In the genomic region with DNA sequence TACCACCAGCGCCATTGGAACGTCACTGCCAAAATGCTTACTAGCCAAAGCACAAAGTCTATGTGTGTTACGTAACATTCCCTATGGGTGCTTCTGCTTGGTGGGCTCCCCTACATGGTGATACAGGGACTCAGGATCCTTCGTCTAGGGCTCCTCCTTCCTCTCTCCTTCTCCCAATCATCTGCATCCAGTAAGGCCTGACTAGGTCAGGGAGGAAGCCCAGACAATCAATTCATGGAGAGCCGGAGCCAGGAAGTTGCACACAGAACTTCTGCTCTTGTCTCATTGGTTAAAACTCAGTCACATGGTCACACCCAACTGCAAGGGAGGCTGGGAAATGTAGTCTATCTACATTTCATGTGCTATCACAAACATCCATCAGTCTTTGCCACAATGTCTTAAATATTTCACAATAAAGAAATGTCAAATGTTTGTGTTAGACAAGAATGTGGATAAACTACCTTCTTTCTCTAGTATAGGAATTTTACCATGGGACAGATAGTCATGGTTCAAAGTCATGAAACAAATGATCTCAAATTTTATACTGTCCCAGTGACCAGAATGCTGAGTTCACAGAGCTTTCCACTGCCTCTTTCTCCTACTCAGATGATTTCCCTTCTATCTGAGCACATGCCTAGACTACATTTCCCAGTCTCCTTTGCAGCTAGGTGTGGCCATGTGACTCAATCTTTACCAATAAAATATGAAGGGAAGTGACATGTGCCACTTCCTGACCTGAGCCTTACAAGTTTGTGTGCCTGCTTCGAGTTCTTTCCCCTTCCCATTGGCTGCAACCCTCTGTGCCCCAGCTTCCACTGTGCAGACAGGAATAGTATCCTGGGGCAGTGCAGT, we compare ENCODE assay signal across 9 cellular contexts. TPM values are rescaled to one million over a fixed set of nuclear protein-coding genes. Genes with fewer than 3 reads are reported as not detected.
DNase-seq lines count a peak whose midpoint lies in the region; ATAC-seq, FAIRE-seq and TF ChIP-seq lines count a peak whose summit lies in the region.
"Had no signal": no experiment of that assay in that cellular context is flagged by ENCODE, and none has a peak within 500 bp of the region (broad histone marks: within the 10 kb centered on the region; RNA-seq: fewer than 3 reads in every experiment).

No MANE protein-coding gene starts in this region.

- peaks cover 4% of the 10 kb centered on the region for H3K36me3 Mint-ChIP-seq in type B pancreatic cell

- H3K4ac ChIP-seq in IMR-90 (ENCODE audit: low read depth, low read length), result peak overlapping the region; percentile 24; the same call in 1 of the 2 replicates

- peak overlapping the region; percentile 94 for H4K5ac ChIP-seq in IMR-90 (ENCODE audit: low read depth, low read length)

- no peak overlapping the region for H3K4me3 ChIP-seq in IMR-90 (ENCODE audit: insufficient read depth, low read depth, low read length)
- H3K4me3 ChIP-seq in SJCRH30, result no peak overlapping the region
- H3K4me3 ChIP-seq in HepG2 (replicated peaks in 1 of 3; ENCODE audit: insufficient read depth in 1 of 3, low read depth in 2 of 3, low read length in 3 of 3), result peak overlapping the region in 2 of 3 experiments; percentile 29 to 39; a peak in 2 of 6 replicates

- H3K27me3 Mint-ChIP-seq in type B pancreatic cell, result peaks cover 18% of the 10 kb centered on the region

- DNase-seq in DMS53 (lab: John Stamatoyannopoulos, UW) (peak; percentile 76), IMR-90 (peak; percentile 74), SJCRH30 (peak; percentile 77 to 90), HepG2 (ENCODE audit: low spot score) (peak; percentile 96), type B pancreatic cell (ENCODE audit: extremely low spot score, unreplicated experiment) (no peak)

- H3K27ac ChIP-seq in IMR-90 (ENCODE audit: insufficient read depth, low read length), result no peak overlapping the region
- H3K27ac ChIP-seq in SJCRH30, result no peak overlapping the region
- peak overlapping the region; percentile 71 for H3K27ac ChIP-seq in cingulate gyrus (ENCODE audit: low read depth, low read length)
- H3K27ac ChIP-seq in HepG2 (ENCODE audit: extremely low read length, insufficient read depth, low read length), result no peak overlapping the region
- H3K27ac ChIP-seq: VCaP had no signal

- H4K91ac ChIP-seq in IMR-90 (ENCODE audit: insufficient read depth, low read depth, low read length), result peak overlapping the region; percentile 42; the same call in 1 of the 2 replicates

- 0 out of 2 replicates have a peak overlapping the region, but pooled peaks have one; percentile 17 for H2BK120ac ChIP-seq in IMR-90 (ENCODE audit: low read depth, low read length)

- TF ChIP-seq RAD21 in IMR-90 (IDR thresholded peaks at IDR 0.05; ENCODE audit: low read length) (no peak), HepG2 (CRISPR knock-in tag; IDR thresholded peaks at IDR 0.05) (no peak)

- H4K8ac ChIP-seq in IMR-90 (ENCODE audit: low read depth in 2 of 2, low read length in 2 of 2), result peak overlapping the region; percentile 77 to 88

- TF ChIP-seq EP300 in HepG2 (IDR thresholded peaks at IDR 0.05; ENCODE audit: low read depth in 2 of 2, low read length in 2 of 2) (peak in 1 of 2 experiments; percentile 31; a peak in 2 of 4 replicates), HepG2 (CRISPR knock-in tag; IDR thresholded peaks at IDR 0.05; ENCODE audit: borderline replicate concordance) (0 out of 2 replicates have a peak, but pooled peaks have one; percentile 39)

- H3K56ac ChIP-seq in IMR-90 (ENCODE audit: extremely low read depth, insufficient read depth, low read length), result no peak overlapping the region

- BruUV-seq in IMR-90 (replicated peaks; lab: Mats Ljungman, UMichigan) (no TSS peak), HepG2 (replicated peaks; lab: Mats Ljungman, UMichigan) (no TSS peak)

- no peak overlapping the region for H2BK15ac ChIP-seq in IMR-90 (ENCODE audit: low read depth, low read length)

- H3K4me3 Mint-ChIP-seq in type B pancreatic cell, result peak overlapping the region; percentile 79

- no peak for TF ChIP-seq CTCF in IMR-90 (conservative IDR thresholded peaks at IDR 0.05; ENCODE audit: low read depth, low read length)
- TF ChIP-seq CTCF in HepG2 (CRISPR knock-in tag; IDR thresholded peaks at IDR 0.05), result peak; percentile 59
- TF ChIP-seq CTCF in type B pancreatic cell (conservative IDR thresholded peaks at IDR 0.05), result no peak

- H3K9me3 ChIP-seq in IMR-90 (ENCODE audit: control insufficient read depth, insufficient read depth, low read length), result no peaks in the 10 kb centered on the region
- no peaks in the 10 kb centered on the region for H3K9me3 ChIP-seq in SJCRH30 (replicated peaks)
- H3K9me3 ChIP-seq in HepG2 (ENCODE audit: low read length), result peaks cover 8% of the 10 kb centered on the region

- H3K79me1 ChIP-seq in IMR-90 (ENCODE audit: low read depth in 1 of 2, low read length in 2 of 2), result no peaks in the 10 kb centered on the region

- peak overlapping the region; percentile 19; the same call in 1 of the 2 replicates for H3K4me2 ChIP-seq in IMR-90 (ENCODE audit: low read depth, low read length)
- H3K4me2 ChIP-seq in HepG2 (ENCODE audit: low read depth, low read length), result peak overlapping the region; percentile 64

- H3K4me1 Mint-ChIP-seq in type B pancreatic cell (ENCODE audit: unreplicated experiment), result peaks cover 10% of the 10 kb centered on the region

- H2AK9ac ChIP-seq in IMR-90 (replicated peaks; ENCODE audit: low read depth, low read length, poor library complexity), result no peak overlapping the region

- H3K23ac ChIP-seq in IMR-90 (ENCODE audit: low read depth, low read length), result no peak overlapping the region

- TF ChIP-seq POLR2A in IMR-90 (IDR thresholded peaks at IDR 0.05; ENCODE audit: low read depth, low read length) (no peak), HepG2 (IDR thresholded peaks at IDR 0.05; ENCODE audit: insufficient read depth in 1 of 2, low read depth in 2 of 2, low read length in 2 of 2) (peak in 1 of 2 experiments; percentile 32; a peak in 1 of 4 replicates)

- H2AFZ ChIP-seq in IMR-90 (replicated peaks; ENCODE audit: low read length, poor library complexity) (peak overlapping the region; percentile 81), HepG2 (ENCODE audit: low read length) (peak overlapping the region; percentile 58)

- H2BK5ac ChIP-seq in IMR-90 (ENCODE audit: low read depth, low read length, poor library complexity, severe bottlenecking), result no peak overlapping the region

- H3K18ac ChIP-seq in IMR-90 (ENCODE audit: low read depth, low read length), result peak overlapping the region; percentile 71

- peak; percentile 98 for FAIRE-seq in HepG2 (lab: Jason Lieb, UNC)

- WGBS in IMR-90 (ENCODE audit: extremely low coverage in 2 of 2, insufficient read length in 1 of 2), 2 experiments, result no CpG with 5 or more reads among the region's 6 CpGs
- 13% methylated on average over 6 of the region's 6 CpGs for WGBS in HepG2 (ENCODE audit: low lambda C conversion rate)

- H3K27me3 ChIP-seq in IMR-90 (ENCODE audit: control insufficient read depth, insufficient read depth, low read length) (peaks cover 10% of the 10 kb centered on the region), SJCRH30 (peaks cover 5% of the 10 kb centered on the region; the same call in 1 of the 2 replicates), HepG2 (ENCODE audit: control insufficient read depth in 1 of 2, insufficient read depth in 2 of 2, low read length in 2 of 2) (no peaks in the 10 kb centered on the region)

- peaks cover 6% of the 10 kb centered on the region; the same call in 1 of the 2 replicates for H3K4me1 ChIP-seq in IMR-90 (ENCODE audit: control insufficient read depth, insufficient read depth, low read length)
- no peaks in the 10 kb centered on the region for H3K4me1 ChIP-seq in SJCRH30
- peaks cover 14% of the 10 kb centered on the region for H3K4me1 ChIP-seq in HepG2 (ENCODE audit: insufficient read depth, low read length)

- peak; percentile 54 for ATAC-seq in IMR-90 (ENCODE audit: low read depth)
- peak; percentile 89 for ATAC-seq in HepG2
- no peak for ATAC-seq in GM21786 (IDR thresholded peaks at IDR 0.05; ENCODE audit: unreplicated experiment)
- ATAC-seq in HG03159 (IDR thresholded peaks at IDR 0.05; ENCODE audit: unreplicated experiment), result no peak

- peak overlapping the region; percentile 78 for H3K27ac Mint-ChIP-seq in type B pancreatic cell

- H3K9ac ChIP-seq in IMR-90 (ENCODE audit: low read depth, low read length) (no peak overlapping the region), HepG2 (ENCODE audit: insufficient read depth, low read depth, low read length) (no peak overlapping the region)

- in situ Hi-C loops in IMR-90 (cut with MboI; ENCODE audit: low sequenced_read_pairs) (no loop called here), HepG2 (cut with HindIII; ENCODE audit: extremely low pct_ligation_motif_present, low pct_unique_long_range_greater_than_20kb) (no loop called here)

- POLR2A ChIA-PET in IMR-90 (lab: Charles Lee; ENCODE audit: unreplicated experiment) (no interaction called here), HepG2 (lab: Yijun Ruan, JAX) (interaction anchor here (1.0 kb wide), 1 partner anchor 11 kb away, joined by 3 read pairs; no protein-coding TSS in a partner anchor)

- CTCF ChIA-PET in IMR-90 (lab: Yijun Ruan, JAX), result no interaction called here
- CTCF ChIA-PET in HepG2 (lab: Yijun Ruan, JAX; ENCODE audit: low intra/inter-chr PET ratio, low total read pairs), result interaction anchor here (5.5 kb wide), 1 partner anchor 51 kb away, joined by 170 read pairs; no protein-coding TSS in a partner anchor

- intact Hi-C loops in IMR-90 (cut with micrococcal nuclease), result no loop called here
- intact Hi-C loops in HepG2 (cut with micrococcal nuclease; ENCODE audit: unreplicated experiment), result no loop called here

- H4K20me1 ChIP-seq in IMR-90 (ENCODE audit: insufficient read depth, low read length) (no peaks in the 10 kb centered on the region), HepG2 (ENCODE audit: insufficient read depth, low read length) (no peaks in the 10 kb centered on the region)

- H2AK5ac ChIP-seq in IMR-90 (ENCODE audit: low read depth, low read length), result peak overlapping the region; percentile 43

- no peaks in the 10 kb centered on the region; the same call in 1 of the 2 replicates for H3K9me1 ChIP-seq in IMR-90 (ENCODE audit: insufficient read depth, low read length)

- H3K9me3 Mint-ChIP-seq in type B pancreatic cell, result peaks cover 9% of the 10 kb centered on the region

- no peaks in the 10 kb centered on the region for H3K79me2 ChIP-seq in HepG2 (ENCODE audit: insufficient read depth, low read length)

- H3K14ac ChIP-seq in IMR-90 (replicated peaks; ENCODE audit: low read depth, low read length), result peak overlapping the region; percentile 55; the same call in 1 of the 2 replicates

- dilution Hi-C loops in IMR-90 (cut with HindIII; ENCODE audit: low sequenced_read_pairs, unreplicated experiment), result no loop called here

- H2BK20ac ChIP-seq in IMR-90 (ENCODE audit: low read depth, low read length), result no peak overlapping the region

- no peaks in the 10 kb centered on the region for H3K36me3 ChIP-seq in IMR-90 (ENCODE audit: control insufficient read depth, insufficient read depth, low read length)
- no peaks in the 10 kb centered on the region for H3K36me3 ChIP-seq in SJCRH30
- H3K36me3 ChIP-seq in HepG2 (replicated peaks in 1 of 2; ENCODE audit: control insufficient read depth in 1 of 2, insufficient read depth in 2 of 2, low read length in 2 of 2), result no peaks in the 10 kb centered on the region

RNA-seq across cellular contexts. Expression of a gene that starts 9.3 kb away (rescaled TPM):
- total RNA-seq in IMR-90 (2012; rRNA removed) (not detected in 2 replicates), HepG2 (2016; rRNA removed; fragmentation: Illumina TruSeq; extraction: Trizol) (not detected in 2 replicates), type B pancreatic cell (ENCODE audit: low replicate concordance) (0.31 and 0.36 TPM in 2 replicates)
- polyA plus RNA-seq in IMR-90 (2012; rRNA removed) (not detected in 2 replicates), HepG2 (2011; rRNA removed) (0.03 TPM in 1 of 2 replicates, not detected in the other)
- not detected in 2 replicates for polyA plus RNA-seq in IMR-90 (2012; cell fraction: cytosol; rRNA removed)
- not detected in 2 replicates for polyA plus RNA-seq in IMR-90 (2012; cell fraction: nucleus; rRNA removed; ENCODE audit: low replicate concordance)
- total RNA-seq in SJCRH30 (2014; rRNA removed; shearing (Covaris generic)), result not detected in 2 replicates
- not detected in 2 replicates for total RNA-seq in HepG2 (2016; cell fraction: cytosol; rRNA removed; fragmentation: Illumina TruSeq; extraction: Trizol; ENCODE audit: low read depth)
- total RNA-seq in HepG2 (2016; cell fraction: insoluble cytoplasmic fraction; rRNA removed; fragmentation: Illumina TruSeq; extraction: Trizol), result not detected in 2 replicates
- total RNA-seq in HepG2 (2016; cell fraction: membrane; rRNA removed; fragmentation: Illumina TruSeq; extraction: Trizol), result not detected in 2 replicates
- not detected in 2 replicates for total RNA-seq in HepG2 (2016; cell fraction: nucleus; rRNA removed; fragmentation: Illumina TruSeq; extraction: Trizol)
- polyA plus RNA-seq in HepG2 (2011; cell fraction: cytosol; rRNA removed), result not detected in 2 replicates
- not detected in 2 replicates for polyA plus RNA-seq in HepG2 (2011; cell fraction: nucleus; rRNA removed)
- not detected in 2 replicates for polyA plus RNA-seq in HepG2 (2012)
- polyA plus RNA-seq in HepG2 (2016; cell fraction: cytosol; fragmentation: Illumina TruSeq; extraction: Trizol; ENCODE audit: low read depth), result not detected in 2 replicates
- not detected in 2 replicates for polyA plus RNA-seq in HepG2 (2016; cell fraction: insoluble cytoplasmic fraction; fragmentation: Illumina TruSeq; extraction: Trizol; ENCODE audit: low read depth)
- not detected in 2 replicates for polyA plus RNA-seq in HepG2 (2016; cell fraction: membrane; fragmentation: Illumina TruSeq; extraction: Trizol; ENCODE audit: low read depth)
- not detected in 2 replicates for polyA plus RNA-seq in HepG2 (2016; cell fraction: nucleus; fragmentation: Illumina TruSeq; extraction: Trizol; ENCODE audit: insufficient read depth, low read depth)
- polyA minus RNA-seq in HepG2 (2011; rRNA and poly(A)+ RNA removed; ENCODE audit: low replicate concordance), result 26.5 TPM in 1 of 2 replicates, not detected in the other
- polyA minus RNA-seq in HepG2 (2011; cell fraction: cytosol; rRNA and poly(A)+ RNA removed), result 0.20 and 0.35 TPM in 2 replicates
- 0.39 TPM in 1 of 2 replicates, not detected in the other for polyA minus RNA-seq in HepG2 (2011; cell fraction: nucleus; rRNA and poly(A)+ RNA removed)

RNA-seq across cellular contexts. Expression of a gene that starts 21.2 kb away (rescaled TPM):
- total RNA-seq in IMR-90 (2012; rRNA removed) (not detected in 2 replicates), HepG2 (2016; rRNA removed; fragmentation: Illumina TruSeq; extraction: Trizol) (not detected in 2 replicates), type B pancreatic cell (ENCODE audit: low replicate concordance) (not detected in 2 replicates)
- polyA plus RNA-seq in IMR-90 (2012; rRNA removed) (not detected in 2 replicates), HepG2 (2011; rRNA removed) (0.12 and 0.17 TPM in 2 replicates)
- polyA plus RNA-seq in IMR-90 (2012; cell fraction: cytosol; rRNA removed), result 0.12 TPM in 1 of 2 replicates, not detected in the other
- 0.02 and 0.13 TPM in 2 replicates for polyA plus RNA-seq in IMR-90 (2012; cell fraction: nucleus; rRNA removed; ENCODE audit: low replicate concordance)
- total RNA-seq in SJCRH30 (2014; rRNA removed; shearing (Covaris generic)), result not detected in 2 replicates
- total RNA-seq in HepG2 (2016; cell fraction: cytosol; rRNA removed; fragmentation: Illumina TruSeq; extraction: Trizol; ENCODE audit: low read depth), result not detected in 2 replicates
- total RNA-seq in HepG2 (2016; cell fraction: insoluble cytoplasmic fraction; rRNA removed; fragmentation: Illumina TruSeq; extraction: Trizol), result not detected in 2 replicates
- not detected in 2 replicates for total RNA-seq in HepG2 (2016; cell fraction: membrane; rRNA removed; fragmentation: Illumina TruSeq; extraction: Trizol)
- not detected in 2 replicates for total RNA-seq in HepG2 (2016; cell fraction: nucleus; rRNA removed; fragmentation: Illumina TruSeq; extraction: Trizol)
- 0.12 and 0.31 TPM in 2 replicates for polyA plus RNA-seq in HepG2 (2011; cell fraction: cytosol; rRNA removed)
- polyA plus RNA-seq in HepG2 (2011; cell fraction: nucleus; rRNA removed), result 0.12 and 0.23 TPM in 2 replicates
- polyA plus RNA-seq in HepG2 (2012), result not detected in 2 replicates
- not detected in 2 replicates for polyA plus RNA-seq in HepG2 (2016; cell fraction: cytosol; fragmentation: Illumina TruSeq; extraction: Trizol; ENCODE audit: low read depth)
- not detected in 2 replicates for polyA plus RNA-seq in HepG2 (2016; cell fraction: insoluble cytoplasmic fraction; fragmentation: Illumina TruSeq; extraction: Trizol; ENCODE audit: low read depth)
- not detected in 2 replicates for polyA plus RNA-seq in HepG2 (2016; cell fraction: membrane; fragmentation: Illumina TruSeq; extraction: Trizol; ENCODE audit: low read depth)
- not detected in 2 replicates for polyA plus RNA-seq in HepG2 (2016; cell fraction: nucleus; fragmentation: Illumina TruSeq; extraction: Trizol; ENCODE audit: insufficient read depth, low read depth)
- polyA minus RNA-seq in HepG2 (2011; rRNA and poly(A)+ RNA removed; ENCODE audit: low replicate concordance), result 0.08 and 46.2 TPM in 2 replicates
- polyA minus RNA-seq in HepG2 (2011; cell fraction: cytosol; rRNA and poly(A)+ RNA removed), result 1.5 and 3.3 TPM in 2 replicates
- 1.1 and 1.7 TPM in 2 replicates for polyA minus RNA-seq in HepG2 (2011; cell fraction: nucleus; rRNA and poly(A)+ RNA removed)

Comparison
In these comparisons a context has a peak if more than half of its experiments do, and no peak if none do; other contexts are left out.
1. ATAC-seq: peak in IMR-90 (single experiment) and HepG2 (single experiment); none in GM21786 (single experiment) and HG03159 (single experiment).
2. H3K4me3 ChIP-seq: peak in HepG2 (2 of 3); none in IMR-90 (single experiment) and SJCRH30 (single experiment).